Comparison of ENCODE assay signal across 1 cellular context in the genomic region with DNA sequence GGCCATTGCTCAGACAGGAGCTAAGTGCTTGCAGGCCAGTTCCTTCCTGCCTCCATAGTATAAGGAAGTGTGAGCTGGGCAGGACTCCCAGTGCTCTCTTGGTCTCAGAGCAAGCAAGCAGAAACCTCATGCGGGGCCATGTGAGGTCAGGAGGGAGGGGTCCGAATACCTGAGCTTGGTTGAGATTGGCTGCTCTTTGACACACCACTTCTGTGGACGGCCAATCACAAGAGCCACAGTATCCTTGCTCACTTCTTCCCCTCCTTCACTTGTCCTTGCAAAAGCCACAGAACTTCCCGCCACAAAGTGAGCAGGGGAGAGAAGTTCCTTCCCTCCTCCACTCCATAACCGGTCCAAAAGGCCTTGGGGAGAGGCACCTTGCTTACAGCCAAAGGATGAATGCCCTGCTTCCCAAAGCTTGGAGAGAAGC.
TF ChIP-seq lines count a peak whose summit lies in the region.

No MANE protein-coding gene starts in this region.

TF ChIP-seq in GM12878, 131 proteins besides CTCF, POLR2A, EP300 and RAD21 (continued from another document):
- TF ChIP-seq, protein P1, sequence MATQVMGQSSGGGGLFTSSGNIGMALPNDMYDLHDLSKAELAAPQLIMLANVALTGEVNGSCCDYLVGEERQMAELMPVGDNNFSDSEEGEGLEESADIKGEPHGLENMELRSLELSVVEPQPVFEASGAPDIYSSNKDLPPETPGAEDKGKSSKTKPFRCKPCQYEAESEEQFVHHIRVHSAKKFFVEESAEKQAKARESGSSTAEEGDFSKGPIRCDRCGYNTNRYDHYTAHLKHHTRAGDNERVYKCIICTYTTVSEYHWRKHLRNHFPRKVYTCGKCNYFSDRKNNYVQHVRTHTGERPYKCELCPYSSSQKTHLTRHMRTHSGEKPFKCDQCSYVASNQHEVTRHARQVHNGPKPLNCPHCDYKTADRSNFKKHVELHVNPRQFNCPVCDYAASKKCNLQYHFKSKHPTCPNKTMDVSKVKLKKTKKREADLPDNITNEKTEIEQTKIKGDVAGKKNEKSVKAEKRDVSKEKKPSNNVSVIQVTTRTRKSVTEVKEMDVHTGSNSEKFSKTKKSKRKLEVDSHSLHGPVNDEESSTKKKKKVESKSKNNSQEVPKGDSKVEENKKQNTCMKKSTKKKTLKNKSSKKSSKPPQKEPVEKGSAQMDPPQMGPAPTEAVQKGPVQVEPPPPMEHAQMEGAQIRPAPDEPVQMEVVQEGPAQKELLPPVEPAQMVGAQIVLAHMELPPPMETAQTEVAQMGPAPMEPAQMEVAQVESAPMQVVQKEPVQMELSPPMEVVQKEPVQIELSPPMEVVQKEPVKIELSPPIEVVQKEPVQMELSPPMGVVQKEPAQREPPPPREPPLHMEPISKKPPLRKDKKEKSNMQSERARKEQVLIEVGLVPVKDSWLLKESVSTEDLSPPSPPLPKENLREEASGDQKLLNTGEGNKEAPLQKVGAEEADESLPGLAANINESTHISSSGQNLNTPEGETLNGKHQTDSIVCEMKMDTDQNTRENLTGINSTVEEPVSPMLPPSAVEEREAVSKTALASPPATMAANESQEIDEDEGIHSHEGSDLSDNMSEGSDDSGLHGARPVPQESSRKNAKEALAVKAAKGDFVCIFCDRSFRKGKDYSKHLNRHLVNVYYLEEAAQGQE (IDR thresholded peaks at IDR 0.05; ENCODE audit: low read depth, low read length), result no peak
- TF ChIP-seq, protein P2, sequence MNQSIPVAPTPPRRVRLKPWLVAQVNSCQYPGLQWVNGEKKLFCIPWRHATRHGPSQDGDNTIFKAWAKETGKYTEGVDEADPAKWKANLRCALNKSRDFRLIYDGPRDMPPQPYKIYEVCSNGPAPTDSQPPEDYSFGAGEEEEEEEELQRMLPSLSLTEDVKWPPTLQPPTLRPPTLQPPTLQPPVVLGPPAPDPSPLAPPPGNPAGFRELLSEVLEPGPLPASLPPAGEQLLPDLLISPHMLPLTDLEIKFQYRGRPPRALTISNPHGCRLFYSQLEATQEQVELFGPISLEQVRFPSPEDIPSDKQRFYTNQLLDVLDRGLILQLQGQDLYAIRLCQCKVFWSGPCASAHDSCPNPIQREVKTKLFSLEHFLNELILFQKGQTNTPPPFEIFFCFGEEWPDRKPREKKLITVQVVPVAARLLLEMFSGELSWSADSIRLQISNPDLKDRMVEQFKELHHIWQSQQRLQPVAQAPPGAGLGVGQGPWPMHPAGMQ (IDR thresholded peaks at IDR 0.05; ENCODE audit: borderline replicate concordance), result no peak
- TF ChIP-seq NBN (IDR thresholded peaks at IDR 0.05) (no peak), TCF3 (IDR thresholded peaks at IDR 0.05; ENCODE audit: borderline replicate concordance, insufficient read depth, low read depth, low read length) (no peak), IKZF1 (conservative IDR thresholded peaks at IDR 0.05) (peak; percentile 23; the same call in 1 of the 2 replicates), HCFC1 (IDR thresholded peaks at IDR 0.05; ENCODE audit: low read length) (no peak), RUNX3 (IDR thresholded peaks at IDR 0.05; ENCODE audit: low read length) (peak; percentile 67), RBBP5 (conservative IDR thresholded peaks at IDR 0.05) (no peak), NR2F1 (conservative IDR thresholded peaks at IDR 0.05) (peak; percentile 39; the same call in 1 of the 2 replicates)
